Comparison of ENCODE assay signal across 29 cellular contexts in genomic region chr6:113949499-113949898, GRCh38.
"Had no signal": no experiment of that assay in that cellular context is flagged by ENCODE, and none has a peak within 500 bp of the region (broad histone marks: within the 10 kb centered on the region; RNA-seq: fewer than 3 reads in every experiment).

No MANE protein-coding gene starts in this region.

- H3K27ac ChIP-seq: body of pancreas, epithelial cell of prostate, esophagus squamous epithelium had no signal

- H3K4me3 Mint-ChIP-seq: activated CD4-positive, alpha-beta memory T cell treated with anti-CD3 and anti-CD28 coated beads for 36 hours; activated CD8-positive, alpha-beta memory T cell treated with anti-CD3 and anti-CD28 coated beads, Interleukin-2, amount 10 ng/mL, durations not matched to agents 7 days and 5 days; activated CD8-positive, alpha-beta T cell treated with anti-CD3 and anti-CD28 coated beads, Interleukin-2, amount 10 ng/mL, durations not matched to agents 7 days and 5 days; activated naive CD4-positive, alpha-beta T cell treated with anti-CD3 and anti-CD28 coated beads for 36 hours; activated naive CD4-positive, alpha-beta T cell treated with anti-CD3 and anti-CD28 coated beads, Interleukin-2, amount 50 U/mL, for 24 hours; activated naive CD8-positive, alpha-beta T cell treated with anti-CD3 and anti-CD28 coated beads, Interleukin-2, amount 10 ng/mL, durations not matched to agents 7 days and 5 days; activated T-helper 1 cell treated with anti-CD3 and anti-CD28 coated beads, Interleukin-12 subunit alpha, Interleukin-12 subunit beta, Interleukin-2, Interleukin-4 antibody, amounts not matched to agents 30 ng/mL and 10 ng/mL and 1 ng/mL, durations not matched to agents 14 hours and 24 hours and 36 hours; effector memory CD8-positive, alpha-beta T cell; T-helper 17 cell; T-helper 2 cell treated with Interferon-gamma antibody and Interleukin-4, amounts not matched to agents 5 μg/mL and 100 μg/mL, for 36 hours had no signal

- H3K27ac Mint-ChIP-seq: activated CD4-positive, alpha-beta memory T cell treated with anti-CD3 and anti-CD28 coated beads for 36 hours; activated CD8-positive, alpha-beta memory T cell treated with anti-CD3 and anti-CD28 coated beads, Interleukin-2, amount 10 ng/mL, durations not matched to agents 7 days and 5 days; activated CD8-positive, alpha-beta T cell treated with anti-CD3 and anti-CD28 coated beads, Interleukin-2, amount 10 ng/mL, durations not matched to agents 7 days and 5 days; activated naive CD4-positive, alpha-beta T cell treated with anti-CD3 and anti-CD28 coated beads for 36 hours; activated naive CD4-positive, alpha-beta T cell treated with anti-CD3 and anti-CD28 coated beads, Interleukin-2, amount 50 U/mL, for 24 hours; activated naive CD8-positive, alpha-beta T cell treated with anti-CD3 and anti-CD28 coated beads, Interleukin-2, amount 10 ng/mL, durations not matched to agents 7 days and 5 days; activated T-helper 1 cell treated with anti-CD3 and anti-CD28 coated beads, Interleukin-12 subunit alpha, Interleukin-12 subunit beta, Interleukin-2, Interleukin-4 antibody, amounts not matched to agents 30 ng/mL and 10 ng/mL and 1 ng/mL, durations not matched to agents 14 hours and 24 hours and 36 hours; activated T-helper 2 cell treated with anti-CD3 and anti-CD28 coated beads, Interferon-gamma antibody, Interleukin-2, Interleukin-4, amounts not matched to agents 10 μg/mL and 5 μg/mL and 100 μg/mL, durations not matched to agents 14 hours and 24 hours and 36 hours; effector memory CD8-positive, alpha-beta T cell; T-helper 17 cell; T-helper 2 cell treated with Interferon-gamma antibody and Interleukin-4, amounts not matched to agents 5 μg/mL and 100 μg/mL, for 36 hours had no signal

- H3K4me1 ChIP-seq: body of pancreas, esophagus squamous epithelium had no signal

- H3K9me3 ChIP-seq: body of pancreas, esophagus squamous epithelium had no signal

- H3K9me3 Mint-ChIP-seq: activated CD4-positive, alpha-beta memory T cell treated with anti-CD3 and anti-CD28 coated beads for 36 hours; activated naive CD4-positive, alpha-beta T cell treated with anti-CD3 and anti-CD28 coated beads for 36 hours; activated naive CD4-positive, alpha-beta T cell treated with anti-CD3 and anti-CD28 coated beads, Interleukin-2, amount 50 U/mL, for 24 hours; activated naive CD8-positive, alpha-beta T cell treated with anti-CD3 and anti-CD28 coated beads, Interleukin-2, amount 10 ng/mL, durations not matched to agents 7 days and 5 days; activated T-helper 1 cell treated with anti-CD3 and anti-CD28 coated beads, Interleukin-12 subunit alpha, Interleukin-12 subunit beta, Interleukin-2, Interleukin-4 antibody, amounts not matched to agents 30 ng/mL and 10 ng/mL and 1 ng/mL, durations not matched to agents 14 hours and 24 hours and 36 hours; activated T-helper 2 cell treated with anti-CD3 and anti-CD28 coated beads, Interferon-gamma antibody, Interleukin-2, Interleukin-4, amounts not matched to agents 10 μg/mL and 5 μg/mL and 100 μg/mL, durations not matched to agents 14 hours and 24 hours and 36 hours; effector memory CD8-positive, alpha-beta T cell; T-helper 2 cell treated with Interferon-gamma antibody and Interleukin-4, amounts not matched to agents 5 μg/mL and 100 μg/mL, for 36 hours had no signal

- H3K27me3 Mint-ChIP-seq: activated CD4-positive, alpha-beta memory T cell treated with anti-CD3 and anti-CD28 coated beads for 36 hours; activated CD8-positive, alpha-beta memory T cell treated with anti-CD3 and anti-CD28 coated beads, Interleukin-2, amount 10 ng/mL, durations not matched to agents 7 days and 5 days; activated naive CD4-positive, alpha-beta T cell treated with anti-CD3 and anti-CD28 coated beads, Interleukin-2, amount 50 U/mL, for 24 hours; activated naive CD8-positive, alpha-beta T cell treated with anti-CD3 and anti-CD28 coated beads, Interleukin-2, amount 10 ng/mL, durations not matched to agents 7 days and 5 days; effector memory CD8-positive, alpha-beta T cell; T-helper 17 cell had no signal

- DNase-seq: activated CD4-positive, alpha-beta memory T cell treated with anti-CD3 and anti-CD28 coated beads for 36 hours; activated CD4-positive, alpha-beta T cell treated with anti-CD3 and anti-CD28 coated beads for 48 hours; activated CD8-positive, alpha-beta memory T cell treated with anti-CD3 and anti-CD28 coated beads, Interleukin-2, amount 10 ng/mL, durations not matched to agents 7 days and 5 days; activated CD8-positive, alpha-beta memory T cell treated with anti-CD3 and anti-CD28 coated beads, Interleukin-2, amount 50 U/mL, for 4 hours; activated CD8-positive, alpha-beta T cell treated with anti-CD3 and anti-CD28 coated beads, Interleukin-2, amount 10 ng/mL, durations not matched to agents 7 days and 5 days; activated effector memory CD4-positive, alpha-beta T cell treated with anti-CD3 and anti-CD28 coated beads, Interleukin-2, amount 50 U/mL, for 16 hours; activated naive CD4-positive, alpha-beta T cell treated with anti-CD3 and anti-CD28 coated beads for 36 hours; activated naive CD8-positive, alpha-beta T cell treated with anti-CD3 and anti-CD28 coated beads, Interleukin-2, amount 10 ng/mL, durations not matched to agents 7 days and 5 days; activated T-cell treated with anti-CD3 and anti-CD28 coated beads, Interleukin-2, amount 50 U/mL, for 1 hour; activated T-cell treated with anti-CD3 and anti-CD28 coated beads, Interleukin-2, amount 50 U/mL, for 48 hours; amniotic stem cell; anterior cingulate cortex; body of pancreas; caudate nucleus; cortex of kidney; dermis blood vessel endothelial cell; effector CD4-positive, alpha-beta T cell; effector memory CD8-positive, alpha-beta T cell; esophagus squamous epithelium; foreskin melanocyte; head of caudate nucleus; T-helper 1 cell; T-helper 17 cell; T1000 had no signal

- H3K27me3 ChIP-seq: body of pancreas, esophagus squamous epithelium had no signal

- H3K4me3 ChIP-seq: body of pancreas, esophagus squamous epithelium had no signal

- ATAC-seq: activated CD8-positive, alpha-beta memory T cell treated with anti-CD3 and anti-CD28 coated beads, Interleukin-2, amount 10 ng/mL, durations not matched to agents 7 days and 5 days; activated CD8-positive, alpha-beta T cell treated with anti-CD3 and anti-CD28 coated beads, Interleukin-2, amount 10 ng/mL, durations not matched to agents 7 days and 5 days; body of pancreas; effector memory CD8-positive, alpha-beta T cell; T-helper 17 cell had no signal

- H3K4me1 Mint-ChIP-seq: activated CD8-positive, alpha-beta memory T cell treated with anti-CD3 and anti-CD28 coated beads, Interleukin-2, amount 10 ng/mL, durations not matched to agents 7 days and 5 days; activated naive CD4-positive, alpha-beta T cell treated with anti-CD3 and anti-CD28 coated beads, Interleukin-2, amount 50 U/mL, for 24 hours; activated naive CD8-positive, alpha-beta T cell treated with anti-CD3 and anti-CD28 coated beads, Interleukin-2, amount 10 ng/mL, durations not matched to agents 7 days and 5 days had no signal
